27 cellular contexts compared by ENCODE assay signal in the genomic region with DNA sequence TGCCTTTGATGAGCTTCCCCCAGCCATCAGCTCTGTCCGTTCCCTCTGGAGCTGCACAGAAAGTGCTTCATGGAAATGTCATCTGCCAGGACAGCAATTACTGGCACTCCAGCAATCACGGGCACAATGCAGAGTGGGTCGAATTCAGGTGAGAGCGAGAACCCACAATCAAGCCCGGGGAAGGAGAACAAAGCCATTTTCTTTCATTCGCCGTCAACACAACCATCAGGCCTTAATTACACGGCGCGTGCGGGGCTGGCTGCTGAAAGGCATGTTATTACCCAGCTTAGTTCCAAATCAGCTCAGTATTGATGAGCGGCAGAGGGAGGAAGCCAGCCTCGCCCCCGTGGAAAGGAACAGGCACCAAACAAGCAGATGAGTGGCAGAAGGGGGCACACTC.
A peak's percentile ranks its signal among the peaks of the same experiment; 100 is the strongest.
DNase-seq lines count a peak whose midpoint lies in the region; ATAC-seq and TF ChIP-seq lines count a peak whose summit lies in the region.
"Had no signal": no experiment of that assay in that cellular context is flagged by ENCODE, and none has a peak within 500 bp of the region (broad histone marks: within the 10 kb centered on the region; RNA-seq: fewer than 3 reads in every experiment).

No MANE protein-coding gene starts in this region.

- intact Hi-C loops in esophagus muscularis mucosa (cut with DNase I) (no loop called here), body of pancreas (cut with DNase I) (no loop called here)

- 96% methylated on average over 13 of the region's 14 CpGs for WGBS in esophagus muscularis mucosa
- WGBS in body of pancreas, 2 donors: 75 to 79% methylated on average over 14 of the region's 14 CpGs

- H3K4me1 Mint-ChIP-seq in GM23338: no peaks in the 10 kb centered on the region
- H3K4me1 Mint-ChIP-seq: central memory CD8-positive, alpha-beta T cell; stimulated activated effector memory CD8-positive, alpha-beta T cell treated with anti-CD3 and anti-CD28 coated beads, Interleukin-12 subunit alpha, Interleukin-12 subunit beta, amount 100 ng/mL, for 72 hours had no signal

- H3K27me3 ChIP-seq in GM23338 (ENCODE audit: insufficient read depth) (no peaks in the 10 kb centered on the region), esophagus muscularis mucosa (peaks cover 0 to 7% (median 0%) of the 10 kb centered on the region in 4 donors), body of pancreas (no peaks in the 10 kb centered on the region)
- no peaks in the 10 kb centered on the region for H3K27me3 ChIP-seq in effector memory CD4-positive, alpha-beta T cell (replicated peaks; ENCODE audit: control insufficient read depth, insufficient read depth, low read length, poor library complexity, severe bottlenecking)
- H3K27me3 ChIP-seq: Peyer's patch, suprapubic skin, vagina had no signal

- H3K9me3 Mint-ChIP-seq in GM23338: no peaks in the 10 kb centered on the region
- H3K9me3 Mint-ChIP-seq: T-helper 1 cell treated with Interleukin-12 subunit alpha and Interleukin-12 subunit beta and Interleukin-4 antibody, amounts not matched to agents 30 μg/mL and 1 μg/mL, for 36 hours had no signal

- H3K4me3 Mint-ChIP-seq in GM23338: no peak overlapping the region
- H3K4me3 Mint-ChIP-seq: central memory CD8-positive, alpha-beta T cell; nephron progenitor cell; stimulated activated effector memory CD8-positive, alpha-beta T cell treated with anti-CD3 and anti-CD28 coated beads, Interleukin-12 subunit alpha, Interleukin-12 subunit beta, amount 100 ng/mL, for 72 hours; T-helper 1 cell treated with Interleukin-12 subunit alpha and Interleukin-12 subunit beta and Interleukin-4 antibody, amounts not matched to agents 30 μg/mL and 1 μg/mL, for 36 hours had no signal

- H3K4me1 ChIP-seq in GM23338 (ENCODE audit: insufficient read depth) (no peaks in the 10 kb centered on the region), esophagus muscularis mucosa (peaks cover 0 to 8% (median 0%) of the 10 kb centered on the region in 4 donors), body of pancreas (no peaks in the 10 kb centered on the region)
- no peaks in the 10 kb centered on the region for H3K4me1 ChIP-seq in effector memory CD4-positive, alpha-beta T cell (ENCODE audit: control insufficient read depth, insufficient read depth, low read length, poor library complexity, severe bottlenecking)
- H3K4me1 ChIP-seq: Peyer's patch, SJCRH30, suprapubic skin, vagina had no signal

- H3F3A ChIP-seq in GM23338 (replicated peaks; ENCODE audit: low read depth): no peaks in the 10 kb centered on the region

- H3K4me3 ChIP-seq in GM23338: no peak overlapping the region
- no peak overlapping the region for H3K4me3 ChIP-seq in esophagus muscularis mucosa
- no peak overlapping the region for H3K4me3 ChIP-seq in effector memory CD4-positive, alpha-beta T cell (ENCODE audit: insufficient read depth, low read depth, low read length, poor library complexity, severe bottlenecking)
- H3K4me3 ChIP-seq in body of pancreas: no peak overlapping the region
- H3K4me3 ChIP-seq: mucosa of descending colon, Peyer's patch, SJCRH30, suprapubic skin, vagina had no signal

- H3K9me2 ChIP-seq in GM23338 (ENCODE audit: insufficient read depth): no peaks in the 10 kb centered on the region

- H3K27me3 Mint-ChIP-seq in GM23338 (ENCODE audit: insufficient read depth, low read depth, poor library complexity): peaks cover 4% of the 10 kb centered on the region
- H3K27me3 Mint-ChIP-seq: central memory CD8-positive, alpha-beta T cell had no signal

- H3K9me3 ChIP-seq in esophagus muscularis mucosa: no peaks in the 10 kb centered on the region
- no peaks in the 10 kb centered on the region for H3K9me3 ChIP-seq in effector memory CD4-positive, alpha-beta T cell (ENCODE audit: control insufficient read depth, low read length)
- H3K9me3 ChIP-seq in body of pancreas: no peaks in the 10 kb centered on the region
- H3K9me3 ChIP-seq: Peyer's patch, SJCRH30, suprapubic skin, vagina had no signal

- TF ChIP-seq CTCF in GM23338 (conservative IDR thresholded peaks at IDR 0.05; ENCODE audit: low read depth in 2 of 2) (no peak), esophagus muscularis mucosa (IDR thresholded peaks at IDR 0.05) (no peak), body of pancreas (IDR thresholded peaks at IDR 0.05) (no peak)

- no peaks in the 10 kb centered on the region for H4K20me1 ChIP-seq in GM23338 (replicated peaks; ENCODE audit: insufficient read depth)

- H3K36me3 ChIP-seq in GM23338 (ENCODE audit: insufficient read depth): no peaks in the 10 kb centered on the region
- no peaks in the 10 kb centered on the region for H3K36me3 ChIP-seq in esophagus muscularis mucosa
- H3K36me3 ChIP-seq in effector memory CD4-positive, alpha-beta T cell (ENCODE audit: control insufficient read depth, insufficient read depth, low read length): no peaks in the 10 kb centered on the region
- no peaks in the 10 kb centered on the region for H3K36me3 ChIP-seq in body of pancreas (replicated peaks in 1 of 2; ENCODE audit: insufficient read depth in 1 of 2, low read depth in 2 of 2)
- H3K36me3 ChIP-seq: Peyer's patch, SJCRH30, suprapubic skin, vagina had no signal

- no peak for DNase-seq in GM23338 (ENCODE audit: low spot score)
- peak; percentile 75 for DNase-seq in NCI-H146 treated with DMSO at 0.1 percent for 48 hours (lab: John Stamatoyannopoulos, UW; ENCODE audit: unreplicated experiment)
- peak; percentile 52 for DNase-seq in NCI-H345 treated with DMSO at 0.1 percent for 48 hours (lab: John Stamatoyannopoulos, UW; ENCODE audit: unreplicated experiment)
- DNase-seq in esophagus muscularis mucosa (ENCODE audit: extremely low spot score): peak; percentile 70
- no peak for DNase-seq in stimulated activated CD4-positive, alpha-beta T cell treated with anti-CD3 and anti-CD28 coated beads, Interleukin-15, amount 100 ng/mL, for 24 hours
- no peak for DNase-seq in SKM-1 (lab: John Stamatoyannopoulos, UW; ENCODE audit: unreplicated experiment)
- no peak for DNase-seq in effector memory CD4-positive, alpha-beta T cell
- DNase-seq in body of pancreas: no peak
- DNase-seq: activated CD4-positive, alpha-beta T cell treated with anti-CD3 and anti-CD28 coated beads for 4 hours; activated naive CD4-positive, alpha-beta T cell treated with anti-CD3 and anti-CD28 coated beads, Interleukin-2, amount 50 U/mL, for 16 hours; Calu3; EL; foreskin melanocyte; GOT3; IMR-90; mucosa of descending colon; NCI-H226; nephron progenitor cell; NK-92 treated with Interleukin-12 subunit alpha and Interleukin-12 subunit beta, amount 100 ng/mL, for 24 hours; Peyer's patch; SJCRH30; stimulated activated CD4-positive, alpha-beta T cell treated with anti-CD3 and anti-CD28 coated beads, Interleukin-1b, Interleukin-23, amount 100 ng/mL, for 48 hours had no signal

- no peak for TF ChIP-seq EP300 in esophagus muscularis mucosa (IDR thresholded peaks at IDR 0.05)

- ATAC-seq in GM23338 (no peak), body of pancreas (no peak)
- ATAC-seq: mucosa of descending colon; stimulated activated effector memory CD8-positive, alpha-beta T cell treated with anti-CD3 and anti-CD28 coated beads, Interleukin-12 subunit alpha, Interleukin-12 subunit beta, amount 100 ng/mL, for 72 hours had no signal

- no peak overlapping the region for H3K27ac ChIP-seq in GM23338 (ENCODE audit: low read depth)
- no peak overlapping the region for H3K27ac ChIP-seq in esophagus muscularis mucosa (replicated peaks in 1 of 4)
- no peak overlapping the region for H3K27ac ChIP-seq in effector memory CD4-positive, alpha-beta T cell (ENCODE audit: insufficient read depth, low read length, poor library complexity, severe bottlenecking)
- H3K27ac ChIP-seq in body of pancreas: no peak overlapping the region
- H3K27ac ChIP-seq: Peyer's patch, SJCRH30, suprapubic skin, vagina had no signal

- H3K27ac Mint-ChIP-seq in GM23338: no peak overlapping the region
- H3K27ac Mint-ChIP-seq: nephron progenitor cell; stimulated activated effector memory CD8-positive, alpha-beta T cell treated with anti-CD3 and anti-CD28 coated beads, Interleukin-12 subunit alpha, Interleukin-12 subunit beta, amount 100 ng/mL, for 72 hours; T-helper 1 cell treated with Interleukin-12 subunit alpha and Interleukin-12 subunit beta and Interleukin-4 antibody, amounts not matched to agents 30 μg/mL and 1 μg/mL, for 36 hours had no signal

- H3K4me2 ChIP-seq in GM23338: no peak overlapping the region

- no peaks in the 10 kb centered on the region for H3K36me3 Mint-ChIP-seq in GM23338 (ENCODE audit: low read depth)
- H3K36me3 Mint-ChIP-seq: stimulated activated effector memory CD8-positive, alpha-beta T cell treated with anti-CD3 and anti-CD28 coated beads, Interleukin-12 subunit alpha, Interleukin-12 subunit beta, amount 100 ng/mL, for 72 hours had no signal

- no peak for TF ChIP-seq POLR2A in esophagus muscularis mucosa (IDR thresholded peaks at IDR 0.05; ENCODE audit: low read depth)
- TF ChIP-seq POLR2A in body of pancreas (IDR thresholded peaks at IDR 0.05): no peak

- H2AFZ ChIP-seq in GM23338: peak overlapping the region; percentile 85; the same call in 1 of the 2 replicates

- H3K79me2 ChIP-seq in GM23338 (replicated peaks; ENCODE audit: insufficient read depth): no peaks in the 10 kb centered on the region

TF ChIP-seq in GM23338, 12 proteins besides CTCF, POLR2A, EP300 and RAD21 (continues in another document):
- no peak for TF ChIP-seq NANOG (IDR thresholded peaks at IDR 0.05; ENCODE audit: borderline replicate concordance)
- TF ChIP-seq ZNF331 (CRISPR knock-in tag; IDR thresholded peaks at IDR 0.05; ENCODE audit: low read depth): no peak
- TF ChIP-seq ZNF114 (CRISPR knock-in tag; IDR thresholded peaks at IDR 0.05): no peak
- no peak for TF ChIP-seq CREB1 (CRISPR knock-in tag; IDR thresholded peaks at IDR 0.05; ENCODE audit: low read depth)

Comparison
In these comparisons a context has a peak if more than half of its experiments do, and no peak if none do; other contexts are left out.
1. DNase-seq: peak in NCI-H146 treated with DMSO at 0.1 percent for 48 hours (single experiment), NCI-H345 treated with DMSO at 0.1 percent for 48 hours (single experiment) and esophagus muscularis mucosa (single experiment); none in GM23338 (single experiment), stimulated activated CD4-positive, alpha-beta T cell treated with anti-CD3 and anti-CD28 coated beads, Interleukin-15, amount 100 ng/mL, for 24 hours (single experiment), SKM-1 (single experiment), effector memory CD4-positive, alpha-beta T cell (0 of 3) and body of pancreas (0 of 4).